10 cellular contexts compared by ENCODE assay signal in the genomic region with DNA sequence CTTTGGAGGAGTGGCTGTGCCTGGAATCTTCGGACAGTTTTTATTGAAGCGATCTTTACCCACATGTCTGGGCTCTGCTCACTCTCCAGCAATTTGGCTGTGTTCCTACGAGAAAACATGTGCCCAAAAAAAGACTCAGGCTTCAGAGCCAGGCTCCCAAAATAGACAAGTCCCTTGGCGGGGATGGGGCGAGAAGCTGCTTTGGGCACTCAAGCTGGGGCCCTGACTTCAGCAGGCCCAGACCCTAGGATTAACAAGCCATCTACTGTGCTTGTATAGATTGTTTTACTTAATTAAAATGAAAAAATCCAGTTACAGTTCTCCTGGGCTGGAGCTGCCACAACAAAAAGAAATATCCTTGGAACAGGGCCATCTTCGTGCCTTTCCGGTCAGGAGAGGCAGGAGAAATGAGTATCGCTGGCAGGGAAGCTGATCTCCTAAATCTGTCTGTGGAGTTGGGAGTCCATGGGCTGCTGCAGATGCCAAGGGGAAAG. TPM values are rescaled to one million over a fixed set of nuclear protein-coding genes. Genes with fewer than 3 reads are reported as not detected.
DNase-seq lines count a peak whose midpoint lies in the region; ATAC-seq, FAIRE-seq and TF ChIP-seq lines count a peak whose summit lies in the region.
"Had no signal": no experiment of that assay in that cellular context is flagged by ENCODE, and none has a peak within 500 bp of the region (broad histone marks: within the 10 kb centered on the region; RNA-seq: fewer than 3 reads in every experiment).

No MANE protein-coding gene starts in this region.

- no peaks in the 10 kb centered on the region for H3K9me3 Mint-ChIP-seq in CD8-positive, alpha-beta memory T cell
- H3K9me3 Mint-ChIP-seq: activated T-helper 17 cell treated with anti-CD3 and anti-CD28 coated beads, Interleukin-2, amount 50 U/mL, for 72 hours had no signal

- H3K4me3 ChIP-seq in skin epidermis: no peak overlapping the region
- no peak overlapping the region for H3K4me3 ChIP-seq in CD8-positive, alpha-beta memory T cell (ENCODE audit: low read length)

- no peak for TF ChIP-seq POLR2A in H54 (IDR thresholded peaks at IDR 0.05; ENCODE audit: low read depth, low read length)

- no peaks in the 10 kb centered on the region for H3K9me3 ChIP-seq in CD8-positive, alpha-beta memory T cell (ENCODE audit: low read length)

- intact Hi-C loops in left colon (cut with DNase I, micrococcal nuclease): no loop called here

- peaks cover 14% of the 10 kb centered on the region for H3K4me1 ChIP-seq in CD8-positive, alpha-beta memory T cell (ENCODE audit: insufficient read depth, low read length)

- FAIRE-seq in H54 (lab: Jason Lieb, UNC): no peak
- FAIRE-seq: HTR-8/SVneo had no signal

- CTCF ChIA-PET in CD8-positive, alpha-beta memory T cell (lab: Charles Lee): interaction anchor here (1.1 kb wide), 1 partner anchor 16 kb away, joined by 3 read pairs; no protein-coding TSS in a partner anchor

- peaks cover 15 to 25% (median 22%) of the 10 kb centered on the region in 3 donors for H3K4me1 Mint-ChIP-seq in CD8-positive, alpha-beta memory T cell

- no peaks in the 10 kb centered on the region for H3K27me3 ChIP-seq in CD8-positive, alpha-beta memory T cell (ENCODE audit: insufficient read depth, low read length, poor library complexity, severe bottlenecking)

- peak overlapping the region; percentile 87 for H3K27ac ChIP-seq in cingulate gyrus (ENCODE audit: low read depth, low read length)
- peak overlapping the region in 15 of 21 experiments; percentile 33 to 70 (median 58) for H3K27ac ChIP-seq in skin epidermis
- no peak overlapping the region for H3K27ac ChIP-seq in CD8-positive, alpha-beta memory T cell (ENCODE audit: low read depth, low read length)

- no peak overlapping the region for H3K4me3 Mint-ChIP-seq in CD8-positive, alpha-beta memory T cell
- H3K4me3 Mint-ChIP-seq: activated T-helper 17 cell treated with anti-CD3 and anti-CD28 coated beads, Interleukin-2, amount 50 U/mL, for 72 hours had no signal

- H3K27me3 Mint-ChIP-seq in CD8-positive, alpha-beta memory T cell: no peaks in the 10 kb centered on the region
- H3K27me3 Mint-ChIP-seq: activated T-helper 17 cell treated with anti-CD3 and anti-CD28 coated beads, Interleukin-2, amount 50 U/mL, for 72 hours had no signal

- H3K36me3 ChIP-seq in CD8-positive, alpha-beta memory T cell (ENCODE audit: insufficient read depth, low read length): no peaks in the 10 kb centered on the region

- no peaks in the 10 kb centered on the region for H3K36me3 Mint-ChIP-seq in CD8-positive, alpha-beta memory T cell

- H3K27ac Mint-ChIP-seq in CD8-positive, alpha-beta memory T cell: peak overlapping the region in 3 of 8 donors; percentile 23 to 77 (median 43)
- H3K27ac Mint-ChIP-seq: activated T-helper 17 cell treated with anti-CD3 and anti-CD28 coated beads, Interleukin-2, amount 50 U/mL, for 72 hours had no signal

- DNase-seq in G401 (ENCODE audit: low spot score): peak; percentile 98
- peak; percentile 21 to 68 for DNase-seq in left colon
- no peak for DNase-seq in GOT3 (lab: John Stamatoyannopoulos, UW)
- DNase-seq in H54 (ENCODE audit: insufficient read length, low spot score): no peak
- no peak for DNase-seq in CD8-positive, alpha-beta memory T cell
- no peak for DNase-seq in NCI-H1436 (lab: John Stamatoyannopoulos, UW)

- POLR2A ChIA-PET in CD8-positive, alpha-beta memory T cell (lab: Charles Lee): interaction anchor here (0.8 kb wide), 1 partner anchor 44 kb away, joined by 3 read pairs; no protein-coding TSS in a partner anchor

- in situ Hi-C loops in G401 (cut with HindIII; ENCODE audit: low sequenced_read_pairs): loop anchor here (5.0 kb wide), 1 partner anchor 33 kb away; no protein-coding TSS in a partner anchor

- ATAC-seq in left colon: peak; percentile 18
- ATAC-seq: activated T-helper 17 cell treated with anti-CD3 and anti-CD28 coated beads, Interleukin-2, amount 50 U/mL, for 72 hours had no signal

RNA-seq across cellular contexts. Expression of a gene that starts 51.4 kb away (rescaled TPM):
- 10.8 and 43.0 TPM in 2 replicates for total RNA-seq in G401 (2014; rRNA removed; shearing (Covaris generic))
- 100 to 1,000 TPM; 487 to 575 TPM for total RNA-seq in left colon
- total RNA-seq in CD8-positive, alpha-beta memory T cell: 10 to 100 TPM; 88.4 to 96.1 TPM
- 540 TPM for polyA plus RNA-seq in CD8-positive, alpha-beta memory T cell

Comparison
In these comparisons a context has a peak if more than half of its experiments do, and no peak if none do; other contexts are left out.
1. DNase-seq: peak in G401 (single experiment) and left colon (2 of 2); none in GOT3 (single experiment), H54 (single experiment), CD8-positive, alpha-beta memory T cell (0 of 5) and NCI-H1436 (single experiment).
2. RNA of a gene that starts 51.4 kb away (total RNA-seq): 487 to 575 TPM in left colon; 88.4 to 96.1 TPM in CD8-positive, alpha-beta memory T cell and 10.8 to 43.0 TPM in G401; every median in the first group is over 4 times any median in the second.